Comparison of ENCODE assay signal across 33 cellular contexts in genomic region chr6:116580198-116580597, GRCh38. TPM values are rescaled to one million over a fixed set of nuclear protein-coding genes. Genes with fewer than 3 reads are reported as not detected.
DNase-seq lines count a peak whose midpoint lies in the region; ATAC-seq and TF ChIP-seq lines count a peak whose summit lies in the region.
"Had no signal": no experiment of that assay in that cellular context is flagged by ENCODE, and none has a peak within 500 bp of the region (broad histone marks: within the 10 kb centered on the region; RNA-seq: fewer than 3 reads in every experiment).

No MANE protein-coding gene starts in this region.

- no peak overlapping the region for H3K4me3 Mint-ChIP-seq in T-helper 17 cell
- no peak overlapping the region for H3K4me3 Mint-ChIP-seq in activated CD4-positive, alpha-beta T cell treated with anti-CD3 and anti-CD28 coated beads, Interleukin-2, amount 10 ng/mL, durations not matched to agents 7 days and 5 days
- H3K4me3 Mint-ChIP-seq: activated B cell treated with CpG ODN at 0.5 μM for 24 hours; activated naive CD4-positive, alpha-beta T cell treated with anti-CD3 and anti-CD28 coated beads for 36 hours; CD14-positive monocyte; natural killer cell treated with Interleukin-12 subunit alpha and Interleukin-12 subunit beta and Interleukin-15 and Interleukin-18, amount 100 ng/mL, for 72 hours; stimulated activated effector memory CD8-positive, alpha-beta T cell treated with anti-CD3 and anti-CD28 coated beads, Interleukin-12 subunit alpha, Interleukin-12 subunit beta, amount 100 ng/mL, for 72 hours had no signal

- peaks cover 16% of the 10 kb centered on the region for H3K36me3 Mint-ChIP-seq in T-helper 17 cell (ENCODE audit: low read depth)
- H3K36me3 Mint-ChIP-seq in activated CD4-positive, alpha-beta T cell treated with anti-CD3 and anti-CD28 coated beads, Interleukin-2, amount 10 ng/mL, durations not matched to agents 7 days and 5 days (ENCODE audit: low read depth) = peaks cover 37% of the 10 kb centered on the region

- POLR2A ChIA-PET in activated CD4-positive, alpha-beta T cell treated with anti-CD3 and anti-CD28 coated beads, Interleukin-2, amount 10 ng/mL, durations not matched to agents 7 days and 5 days (lab: Charles Lee) = no interaction called here

- peaks cover 25% of the 10 kb centered on the region for H3K4me1 Mint-ChIP-seq in T-helper 17 cell
- H3K4me1 Mint-ChIP-seq in activated CD4-positive, alpha-beta T cell treated with anti-CD3 and anti-CD28 coated beads, Interleukin-2, amount 10 ng/mL, durations not matched to agents 7 days and 5 days = peaks cover 12% of the 10 kb centered on the region
- H3K4me1 Mint-ChIP-seq: CD14-positive monocyte had no signal

- no peaks in the 10 kb centered on the region for H3K9me3 Mint-ChIP-seq in activated CD4-positive, alpha-beta T cell treated with anti-CD3 and anti-CD28 coated beads, Interleukin-2, amount 10 ng/mL, durations not matched to agents 7 days and 5 days
- H3K9me3 Mint-ChIP-seq: activated B cell treated with CpG ODN at 0.5 μM for 24 hours; activated naive CD4-positive, alpha-beta T cell treated with anti-CD3 and anti-CD28 coated beads for 36 hours; CD14-positive monocyte; natural killer cell treated with Interleukin-12 subunit alpha and Interleukin-12 subunit beta and Interleukin-15 and Interleukin-18, amount 100 ng/mL, for 72 hours; stimulated activated effector memory CD8-positive, alpha-beta T cell treated with anti-CD3 and anti-CD28 coated beads, Interleukin-12 subunit alpha, Interleukin-12 subunit beta, amount 100 ng/mL, for 72 hours had no signal

- DNase-seq in ELR (ENCODE audit: low read depth) (peak; percentile 50), T-helper 17 cell (no peak), fibroblast of peridontal ligament (ENCODE audit: extremely low read depth) (peak; percentile 78), retinal pigment epithelial cell (ENCODE audit: low read depth) (peak; percentile 78), NCI-H1694 treated with DMSO at 0.1 percent for 48 hours (lab: John Stamatoyannopoulos, UW) (no peak)
- no peak for DNase-seq in activated CD4-positive, alpha-beta T cell treated with anti-CD3 and anti-CD28 coated beads, Interleukin-2, amount 10 ng/mL, durations not matched to agents 7 days and 5 days
- DNase-seq: activated B cell treated with CpG ODN at 0.5 μM for 24 hours; activated CD4-positive, alpha-beta T cell treated with anti-CD3 and anti-CD28 coated beads, Interleukin-2, amount 50 U/mL, for 48 hours; activated naive CD4-positive, alpha-beta T cell treated with anti-CD3 and anti-CD28 coated beads for 36 hours; amniotic stem cell; Calu3; caudate nucleus; dorsolateral prefrontal cortex; glutamatergic neuron; islet precursor cell; midbrain; NCI-H1092; NCI-H1930; NCI-H2227 treated with DMSO at 0.1 percent for 48 hours; NCI-H526 treated with DMSO at 0.1 percent for 48 hours; pancreas; Right ventricle myocardium superior; stimulated activated CD4-positive, alpha-beta T cell treated with anti-CD3 and anti-CD28 coated beads, Interleukin-12 subunit alpha, Interleukin-12 subunit beta, amount 100 ng/mL, for 4 hours; stimulated activated CD4-positive, alpha-beta T cell treated with anti-CD3 and anti-CD28 coated beads, Interleukin-4, amount 100 ng/mL, for 1 hour; upper lobe of left lung had no signal

- ATAC-seq in T-helper 17 cell (no peak), GM19035 (IDR thresholded peaks at IDR 0.05; ENCODE audit: unreplicated experiment) (no peak)
- ATAC-seq: natural killer cell treated with Interleukin-12 subunit alpha and Interleukin-12 subunit beta and Interleukin-15 and Interleukin-18, amount 100 ng/mL, for 72 hours; pancreas; stimulated activated effector memory CD8-positive, alpha-beta T cell treated with anti-CD3 and anti-CD28 coated beads, Interleukin-12 subunit alpha, Interleukin-12 subunit beta, amount 100 ng/mL, for 72 hours had no signal

- H3K4me3 ChIP-seq in retinal pigment epithelial cell (ENCODE audit: low read length) = no peak overlapping the region
- H3K4me3 ChIP-seq: dorsolateral prefrontal cortex, pancreas, right atrium auricular region, upper lobe of left lung had no signal

- no peaks in the 10 kb centered on the region for H3K9me3 ChIP-seq in T-helper 17 cell (ENCODE audit: control insufficient read depth, low read length, poor library complexity, severe bottlenecking)
- H3K9me3 ChIP-seq: pancreas, right atrium auricular region, upper lobe of left lung had no signal

- H3K27ac Mint-ChIP-seq in T-helper 17 cell = peak overlapping the region; percentile 21
- no peak overlapping the region for H3K27ac Mint-ChIP-seq in activated CD4-positive, alpha-beta T cell treated with anti-CD3 and anti-CD28 coated beads, Interleukin-2, amount 10 ng/mL, durations not matched to agents 7 days and 5 days
- H3K27ac Mint-ChIP-seq: activated B cell treated with CpG ODN at 0.5 μM for 24 hours; activated naive CD4-positive, alpha-beta T cell treated with anti-CD3 and anti-CD28 coated beads for 36 hours; CD14-positive monocyte; natural killer cell treated with Interleukin-12 subunit alpha and Interleukin-12 subunit beta and Interleukin-15 and Interleukin-18, amount 100 ng/mL, for 72 hours; stimulated activated effector memory CD8-positive, alpha-beta T cell treated with anti-CD3 and anti-CD28 coated beads, Interleukin-12 subunit alpha, Interleukin-12 subunit beta, amount 100 ng/mL, for 72 hours had no signal

- no peaks in the 10 kb centered on the region for H3K27me3 Mint-ChIP-seq in T-helper 17 cell
- H3K27me3 Mint-ChIP-seq in activated CD4-positive, alpha-beta T cell treated with anti-CD3 and anti-CD28 coated beads, Interleukin-2, amount 10 ng/mL, durations not matched to agents 7 days and 5 days = no peaks in the 10 kb centered on the region
- H3K27me3 Mint-ChIP-seq: activated B cell treated with CpG ODN at 0.5 μM for 24 hours; natural killer cell treated with Interleukin-12 subunit alpha and Interleukin-12 subunit beta and Interleukin-15 and Interleukin-18, amount 100 ng/mL, for 72 hours had no signal

- no peak for TF ChIP-seq CTCF in retinal pigment epithelial cell (conservative IDR thresholded peaks at IDR 0.05; ENCODE audit: low read depth, low read length)

- CTCF ChIA-PET in activated CD4-positive, alpha-beta T cell treated with anti-CD3 and anti-CD28 coated beads, Interleukin-2, amount 10 ng/mL, durations not matched to agents 7 days and 5 days (lab: Charles Lee) = no interaction called here

RNA-seq across cellular contexts. Expression of gene RWDD1, which starts 8.9 kb away (rescaled TPM):
- total RNA-seq in T-helper 17 cell = 10 to 100 TPM; 44.0 to 48.2 TPM
- total RNA-seq in activated CD4-positive, alpha-beta T cell treated with anti-CD3 and anti-CD28 coated beads, Interleukin-2, amount 10 ng/mL, durations not matched to agents 7 days and 5 days = 10 to 100 TPM; 39.9 to 51.6 TPM

RNA-seq across cellular contexts. Expression of gene CALHM4, which starts 26.6 kb away (rescaled TPM):
- not detected for total RNA-seq in T-helper 17 cell
- not detected for total RNA-seq in activated CD4-positive, alpha-beta T cell treated with anti-CD3 and anti-CD28 coated beads, Interleukin-2, amount 10 ng/mL, durations not matched to agents 7 days and 5 days
- total RNA-seq: activated B cell treated with CpG ODN at 0.5 μM for 24 hours; activated naive CD4-positive, alpha-beta T cell treated with anti-CD3 and anti-CD28 coated beads for 36 hours; Calu3; fibroblast of lung; liver; natural killer cell treated with Interleukin-12 subunit alpha and Interleukin-12 subunit beta and Interleukin-15 and Interleukin-18, amount 100 ng/mL, for 72 hours; pancreas; right atrium auricular region; Right ventricle myocardium superior; subcutaneous adipose tissue; upper lobe of left lung had no signal

RNA-seq across cellular contexts. Expression of gene TRAPPC3L, which starts 34.7 kb away (rescaled TPM):
- total RNA-seq in T-helper 17 cell = 1 to 10 TPM in 1 of 2 donors, not detected in 1; 3.5 TPM
- not detected for total RNA-seq in activated CD4-positive, alpha-beta T cell treated with anti-CD3 and anti-CD28 coated beads, Interleukin-2, amount 10 ng/mL, durations not matched to agents 7 days and 5 days
- total RNA-seq: activated B cell treated with CpG ODN at 0.5 μM for 24 hours; activated naive CD4-positive, alpha-beta T cell treated with anti-CD3 and anti-CD28 coated beads for 36 hours; Calu3; natural killer cell treated with Interleukin-12 subunit alpha and Interleukin-12 subunit beta and Interleukin-15 and Interleukin-18, amount 100 ng/mL, for 72 hours; pancreas had no signal

RNA-seq across cellular contexts. Expression of gene RSPH4A, which starts 36.1 kb away (rescaled TPM):
- under 1 TPM; 0.60 to 0.67 TPM for total RNA-seq in T-helper 17 cell
- under 1 TPM; 0.15 to 0.19 TPM for total RNA-seq in activated CD4-positive, alpha-beta T cell treated with anti-CD3 and anti-CD28 coated beads, Interleukin-2, amount 10 ng/mL, durations not matched to agents 7 days and 5 days
- total RNA-seq: activated naive CD4-positive, alpha-beta T cell treated with anti-CD3 and anti-CD28 coated beads for 36 hours; Right ventricle myocardium superior had no signal

Comparison
In these comparisons a context has a peak if more than half of its experiments do, and no peak if none do; other contexts are left out.
1. DNase-seq: peak in ELR (single experiment), fibroblast of peridontal ligament (single experiment) and retinal pigment epithelial cell (single experiment); none in T-helper 17 cell (0 of 3), activated CD4-positive, alpha-beta T cell treated with anti-CD3 and anti-CD28 coated beads, Interleukin-2, amount 10 ng/mL, durations not matched to agents 7 days and 5 days (single experiment) and NCI-H1694 treated with DMSO at 0.1 percent for 48 hours (single experiment).